Comparison of ENCODE assay signal across 16 cellular contexts in genomic region chr6:40399888-40400468, GRCh38.
A peak's percentile ranks its signal among the peaks of the same experiment; 100 is the strongest.
DNase-seq lines count a peak whose midpoint lies in the region; TF ChIP-seq lines count a peak whose summit lies in the region.
"Had no signal": no experiment of that assay in that cellular context is flagged by ENCODE, and none has a peak within 500 bp of the region (broad histone marks: within the 10 kb centered on the region; RNA-seq: fewer than 3 reads in every experiment).

No MANE protein-coding gene starts in this region.

- TF ChIP-seq CTCF in C4-2B (conservative IDR thresholded peaks at IDR 0.05): no peak
- no peak for TF ChIP-seq CTCF in liver (IDR thresholded peaks at IDR 0.05; ENCODE audit: low read depth, low read length, missing input control)
- no peak for TF ChIP-seq CTCF in MM.1S (IDR thresholded peaks at IDR 0.05; ENCODE audit: low read length)

- no peaks in the 10 kb centered on the region for H3K9me2 ChIP-seq in MM.1S (replicated peaks; ENCODE audit: insufficient read depth, low read length)

- H3K9ac ChIP-seq in liver (ENCODE audit: low read depth in 1 of 2, low read length in 2 of 2) (no peak overlapping the region), MM.1S (ENCODE audit: low read length) (no peak overlapping the region)

- no peak for TF ChIP-seq RAD21 in liver (IDR thresholded peaks at IDR 0.05)

- DNase-seq in DMS79 treated with DMSO at 0.1 percent for 48 hours (lab: John Stamatoyannopoulos, UW): peak; percentile 80
- peak; percentile 16 for DNase-seq in SHP77 treated with DMSO at 0.1 percent for 48 hours (lab: John Stamatoyannopoulos, UW)
- DNase-seq in MM.1S: no peak
- no peak for DNase-seq in germinal center (ENCODE audit: low spot score)
- DNase-seq in COLO829 (ENCODE audit: low spot score): no peak
- DNase-seq: activated naive CD8-positive, alpha-beta T cell treated with anti-CD3 and anti-CD28 coated beads, Interleukin-2, amount 50 U/mL, for 24 hours; caudate nucleus; GDM1; H9; lower lobe of right lung; naive B cell; NCI-H1048; ovary had no signal

- no peak overlapping the region for H2AFZ ChIP-seq in MM.1S (ENCODE audit: low read length)

- no peaks in the 10 kb centered on the region for H3F3A ChIP-seq in MM.1S (ENCODE audit: insufficient read depth, low read length)

- WGBS in liver: 39% methylated on average over 4 of the region's 4 CpGs

- no peaks in the 10 kb centered on the region for H3K79me2 ChIP-seq in MM.1S (ENCODE audit: low read length)

- H3K9me3 ChIP-seq in liver (ENCODE audit: control insufficient read depth in 4 of 4, low read length in 3 of 4): no peaks in the 10 kb centered on the region
- no peaks in the 10 kb centered on the region for H3K9me3 ChIP-seq in MM.1S (replicated peaks; ENCODE audit: insufficient read depth, low read length)
- H3K9me3 ChIP-seq: esophagus muscularis mucosa, lower lobe of right lung, ovary had no signal

- H3K27me3 ChIP-seq in liver (ENCODE audit: control insufficient read depth in 4 of 4, insufficient read depth in 4 of 4, low read length in 3 of 4) (no peaks in the 10 kb centered on the region), MM.1S (replicated peaks; ENCODE audit: insufficient read depth, low read length) (no peaks in the 10 kb centered on the region)
- H3K27me3 ChIP-seq: esophagus muscularis mucosa, ovary had no signal

- H3K27ac ChIP-seq in C4-2B: peak overlapping the region; percentile 98
- no peak overlapping the region for H3K27ac ChIP-seq in liver (ENCODE audit: low read depth in 1 of 2, low read length in 2 of 2)
- H3K27ac ChIP-seq in MM.1S (ENCODE audit: low read length): no peak overlapping the region
- H3K27ac ChIP-seq: esophagus muscularis mucosa, lower lobe of right lung, ovary had no signal

- H3K36me3 ChIP-seq in liver (ENCODE audit: control insufficient read depth in 4 of 4, insufficient read depth in 3 of 4, low read depth in 1 of 4, low read length in 3 of 4) (no peaks in the 10 kb centered on the region), MM.1S (replicated peaks; ENCODE audit: insufficient read depth, low read length) (no peaks in the 10 kb centered on the region)
- H3K36me3 ChIP-seq: esophagus muscularis mucosa, lower lobe of right lung, ovary had no signal

- no peaks in the 10 kb centered on the region for H4K20me1 ChIP-seq in MM.1S (ENCODE audit: insufficient read depth, low read length)

- H3K4me1 ChIP-seq in liver (ENCODE audit: control insufficient read depth in 4 of 4, insufficient read depth in 4 of 4, low read length in 3 of 4): peaks cover 3 to 22% (median 12%) of the 10 kb centered on the region in 4 donors
- no peaks in the 10 kb centered on the region for H3K4me1 ChIP-seq in MM.1S (ENCODE audit: low read length)
- H3K4me1 ChIP-seq: lower lobe of right lung had no signal

- H3K4me3 ChIP-seq in liver (ENCODE audit: low read depth in 1 of 3, low read length in 3 of 3) (no peak overlapping the region), MM.1S (ENCODE audit: low read length) (no peak overlapping the region)
- H3K4me3 ChIP-seq: esophagus muscularis mucosa, lower lobe of right lung, ovary had no signal

- H3K4me2 ChIP-seq in MM.1S (ENCODE audit: low read depth, low read length): no peak overlapping the region

TF ChIP-seq in liver, 16 proteins besides CTCF, POLR2A, EP300 and RAD21:
- TF ChIP-seq ATF3 (IDR thresholded peaks at IDR 0.05): no peak
- TF ChIP-seq FOXA2 (IDR thresholded peaks at IDR 0.05): peak; percentile 81
- TF ChIP-seq REST (IDR thresholded peaks at IDR 0.05): no peak
- TF ChIP-seq HNF4A (conservative IDR thresholded peaks at IDR 0.05): peak in 1 of 2 donors; percentile 49

Comparison
In these comparisons a context has a peak if more than half of its experiments do, and no peak if none do; other contexts are left out.
1. DNase-seq: peak in DMS79 treated with DMSO at 0.1 percent for 48 hours (single experiment) and SHP77 treated with DMSO at 0.1 percent for 48 hours (single experiment); none in MM.1S (single experiment), germinal center (single experiment) and COLO829 (single experiment).